1 cellular context compared by ENCODE assay signal in the genomic region with DNA sequence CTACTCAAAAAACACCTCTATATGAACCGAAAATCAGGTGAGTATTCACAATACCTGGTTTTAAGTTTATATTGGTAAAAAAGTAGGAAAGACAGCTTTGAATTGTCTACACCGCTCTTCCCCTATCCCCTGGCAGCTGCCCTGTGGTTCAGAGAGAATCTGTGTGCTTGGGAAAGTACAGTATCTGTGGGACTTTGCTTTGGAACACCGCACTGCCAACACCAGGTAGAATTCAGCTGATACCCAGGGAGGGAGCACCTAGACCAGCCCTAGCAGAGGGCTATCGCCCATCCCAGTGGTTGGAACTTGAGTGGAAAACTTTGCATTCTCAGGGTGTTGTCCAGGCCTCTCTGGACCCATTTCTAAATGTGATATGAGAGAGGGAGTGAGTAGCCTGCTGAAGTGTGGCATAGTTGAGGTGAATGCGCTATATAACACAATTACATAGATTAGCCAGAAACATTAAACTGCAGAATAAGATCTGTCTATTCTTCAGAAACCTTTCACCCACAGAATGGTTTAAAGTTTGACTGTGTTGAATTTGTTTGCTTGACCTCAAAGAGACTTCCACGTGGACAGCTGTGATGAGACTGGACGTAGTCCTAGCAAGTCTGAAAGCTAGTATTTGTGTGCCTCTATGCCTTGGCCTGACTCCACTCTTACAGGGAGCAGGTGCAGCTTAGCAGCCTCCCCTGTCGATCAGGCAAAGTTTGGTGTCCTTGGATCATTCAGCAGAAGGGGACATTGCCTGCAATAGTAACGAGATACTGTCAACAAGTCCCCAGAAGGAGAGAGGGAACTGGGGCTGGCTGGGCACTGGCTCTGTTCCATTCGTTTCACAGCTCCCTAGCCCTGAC.
TF ChIP-seq lines count a peak whose summit lies in the region.

No MANE protein-coding gene starts in this region.

TF ChIP-seq in HepG2, 621 proteins besides CTCF, POLR2A, EP300 and RAD21 (continued from another document and continues in another):
- TF ChIP-seq, protein P1, sequence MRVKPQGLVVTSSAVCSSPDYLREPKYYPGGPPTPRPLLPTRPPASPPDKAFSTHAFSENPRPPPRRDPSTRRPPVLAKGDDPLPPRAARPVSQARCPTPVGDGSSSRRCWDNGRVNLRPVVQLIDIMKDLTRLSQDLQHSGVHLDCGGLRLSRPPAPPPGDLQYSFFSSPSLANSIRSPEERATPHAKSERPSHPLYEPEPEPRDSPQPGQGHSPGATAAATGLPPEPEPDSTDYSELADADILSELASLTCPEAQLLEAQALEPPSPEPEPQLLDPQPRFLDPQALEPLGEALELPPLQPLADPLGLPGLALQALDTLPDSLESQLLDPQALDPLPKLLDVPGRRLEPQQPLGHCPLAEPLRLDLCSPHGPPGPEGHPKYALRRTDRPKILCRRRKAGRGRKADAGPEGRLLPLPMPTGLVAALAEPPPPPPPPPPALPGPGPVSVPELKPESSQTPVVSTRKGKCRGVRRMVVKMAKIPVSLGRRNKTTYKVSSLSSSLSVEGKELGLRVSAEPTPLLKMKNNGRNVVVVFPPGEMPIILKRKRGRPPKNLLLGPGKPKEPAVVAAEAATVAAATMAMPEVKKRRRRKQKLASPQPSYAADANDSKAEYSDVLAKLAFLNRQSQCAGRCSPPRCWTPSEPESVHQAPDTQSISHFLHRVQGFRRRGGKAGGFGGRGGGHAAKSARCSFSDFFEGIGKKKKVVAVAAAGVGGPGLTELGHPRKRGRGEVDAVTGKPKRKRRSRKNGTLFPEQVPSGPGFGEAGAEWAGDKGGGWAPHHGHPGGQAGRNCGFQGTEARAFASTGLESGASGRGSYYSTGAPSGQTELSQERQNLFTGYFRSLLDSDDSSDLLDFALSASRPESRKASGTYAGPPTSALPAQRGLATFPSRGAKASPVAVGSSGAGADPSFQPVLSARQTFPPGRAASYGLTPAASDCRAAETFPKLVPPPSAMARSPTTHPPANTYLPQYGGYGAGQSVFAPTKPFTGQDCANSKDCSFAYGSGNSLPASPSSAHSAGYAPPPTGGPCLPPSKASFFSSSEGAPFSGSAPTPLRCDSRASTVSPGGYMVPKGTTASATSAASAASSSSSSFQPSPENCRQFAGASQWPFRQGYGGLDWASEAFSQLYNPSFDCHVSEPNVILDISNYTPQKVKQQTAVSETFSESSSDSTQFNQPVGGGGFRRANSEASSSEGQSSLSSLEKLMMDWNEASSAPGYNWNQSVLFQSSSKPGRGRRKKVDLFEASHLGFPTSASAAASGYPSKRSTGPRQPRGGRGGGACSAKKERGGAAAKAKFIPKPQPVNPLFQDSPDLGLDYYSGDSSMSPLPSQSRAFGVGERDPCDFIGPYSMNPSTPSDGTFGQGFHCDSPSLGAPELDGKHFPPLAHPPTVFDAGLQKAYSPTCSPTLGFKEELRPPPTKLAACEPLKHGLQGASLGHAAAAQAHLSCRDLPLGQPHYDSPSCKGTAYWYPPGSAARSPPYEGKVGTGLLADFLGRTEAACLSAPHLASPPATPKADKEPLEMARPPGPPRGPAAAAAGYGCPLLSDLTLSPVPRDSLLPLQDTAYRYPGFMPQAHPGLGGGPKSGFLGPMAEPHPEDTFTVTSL (CRISPR knock-in tag; IDR thresholded peaks at IDR 0.05; ENCODE audit: borderline replicate concordance), result 0 out of 2 replicates have a peak, but pooled peaks have one; percentile 8
- peak; percentile 93 for TF ChIP-seq MED1 (CRISPR knock-in tag; IDR thresholded peaks at IDR 0.05)
- no peak for TF ChIP-seq ZSCAN31 (CRISPR knock-in tag; IDR thresholded peaks at IDR 0.05; ENCODE audit: low read depth)
- TF ChIP-seq CAMTA2 (CRISPR knock-in tag; IDR thresholded peaks at IDR 0.05; ENCODE audit: borderline replicate concordance), result no peak
- TF ChIP-seq, protein P2, sequence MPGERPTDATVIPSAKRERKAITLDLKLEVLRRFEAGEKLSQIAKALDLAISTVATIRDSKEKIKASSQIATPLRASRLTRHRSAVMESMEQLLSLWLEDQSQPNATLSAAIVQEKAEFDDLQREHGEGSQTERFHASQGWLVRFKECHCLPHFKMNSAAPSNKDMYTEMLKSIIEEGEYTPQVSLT (CRISPR knock-in tag; IDR thresholded peaks at IDR 0.05; ENCODE audit: borderline replicate concordance, low read depth), result no peak
- TF ChIP-seq, protein P3, sequence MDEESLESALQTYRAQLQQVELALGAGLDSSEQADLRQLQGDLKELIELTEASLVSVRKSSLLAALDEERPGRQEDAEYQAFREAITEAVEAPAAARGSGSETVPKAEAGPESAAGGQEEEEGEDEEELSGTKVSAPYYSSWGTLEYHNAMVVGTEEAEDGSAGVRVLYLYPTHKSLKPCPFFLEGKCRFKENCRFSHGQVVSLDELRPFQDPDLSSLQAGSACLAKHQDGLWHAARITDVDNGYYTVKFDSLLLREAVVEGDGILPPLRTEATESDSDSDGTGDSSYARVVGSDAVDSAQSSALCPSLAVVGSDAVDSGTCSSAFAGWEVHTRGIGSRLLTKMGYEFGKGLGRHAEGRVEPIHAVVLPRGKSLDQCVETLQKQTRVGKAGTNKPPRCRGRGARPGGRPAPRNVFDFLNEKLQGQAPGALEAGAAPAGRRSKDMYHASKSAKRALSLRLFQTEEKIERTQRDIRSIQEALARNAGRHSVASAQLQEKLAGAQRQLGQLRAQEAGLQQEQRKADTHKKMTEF (CRISPR knock-in tag; IDR thresholded peaks at IDR 0.05), result peak; percentile 81
- TF ChIP-seq ZNF614 (CRISPR knock-in tag; IDR thresholded peaks at IDR 0.05; ENCODE audit: borderline replicate concordance), result peak; percentile 32; the same call in 1 of the 2 replicates
- no peak for TF ChIP-seq SP2 (CRISPR knock-in tag; IDR thresholded peaks at IDR 0.05)
- TF ChIP-seq JUNB (CRISPR knock-in tag; IDR thresholded peaks at IDR 0.05; ENCODE audit: borderline replicate concordance), result no peak
- peak; percentile 48 for TF ChIP-seq ZMYM2 (CRISPR knock-in tag; IDR thresholded peaks at IDR 0.05)
- TF ChIP-seq NRL (CRISPR knock-in tag; IDR thresholded peaks at IDR 0.05; ENCODE audit: borderline replicate concordance), result no peak
- no peak for TF ChIP-seq ZNF768 (CRISPR knock-in tag; IDR thresholded peaks at IDR 0.05)
- TF ChIP-seq, protein P4, sequence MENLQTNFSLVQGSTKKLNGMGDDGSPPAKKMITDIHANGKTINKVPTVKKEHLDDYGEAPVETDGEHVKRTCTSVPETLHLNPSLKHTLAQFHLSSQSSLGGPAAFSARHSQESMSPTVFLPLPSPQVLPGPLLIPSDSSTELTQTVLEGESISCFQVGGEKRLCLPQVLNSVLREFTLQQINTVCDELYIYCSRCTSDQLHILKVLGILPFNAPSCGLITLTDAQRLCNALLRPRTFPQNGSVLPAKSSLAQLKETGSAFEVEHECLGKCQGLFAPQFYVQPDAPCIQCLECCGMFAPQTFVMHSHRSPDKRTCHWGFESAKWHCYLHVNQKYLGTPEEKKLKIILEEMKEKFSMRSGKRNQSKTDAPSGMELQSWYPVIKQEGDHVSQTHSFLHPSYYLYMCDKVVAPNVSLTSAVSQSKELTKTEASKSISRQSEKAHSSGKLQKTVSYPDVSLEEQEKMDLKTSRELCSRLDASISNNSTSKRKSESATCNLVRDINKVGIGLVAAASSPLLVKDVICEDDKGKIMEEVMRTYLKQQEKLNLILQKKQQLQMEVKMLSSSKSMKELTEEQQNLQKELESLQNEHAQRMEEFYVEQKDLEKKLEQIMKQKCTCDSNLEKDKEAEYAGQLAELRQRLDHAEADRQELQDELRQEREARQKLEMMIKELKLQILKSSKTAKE (CRISPR knock-in tag; IDR thresholded peaks at IDR 0.05; ENCODE audit: borderline replicate concordance), result no peak
- no peak for TF ChIP-seq ZNF615 (CRISPR knock-in tag; IDR thresholded peaks at IDR 0.05; ENCODE audit: borderline replicate concordance)
- TF ChIP-seq ZNF382 (CRISPR knock-in tag; IDR thresholded peaks at IDR 0.05; ENCODE audit: borderline replicate concordance), result no peak
- TF ChIP-seq HNF4G (IDR thresholded peaks at IDR 0.05; ENCODE audit: borderline replicate concordance, low read depth, low read length), result no peak
- peak; percentile 60; the same call in 1 of the 2 replicates for TF ChIP-seq HNF4G (CRISPR knock-in tag; IDR thresholded peaks at IDR 0.05; ENCODE audit: borderline replicate concordance, low read depth)
- TF ChIP-seq, protein P5, sequence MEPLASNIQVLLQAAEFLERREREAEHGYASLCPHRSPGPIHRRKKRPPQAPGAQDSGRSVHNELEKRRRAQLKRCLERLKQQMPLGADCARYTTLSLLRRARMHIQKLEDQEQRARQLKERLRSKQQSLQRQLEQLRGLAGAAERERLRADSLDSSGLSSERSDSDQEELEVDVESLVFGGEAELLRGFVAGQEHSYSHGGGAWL (CRISPR knock-in tag; IDR thresholded peaks at IDR 0.05), result no peak
- TF ChIP-seq, protein P6, sequence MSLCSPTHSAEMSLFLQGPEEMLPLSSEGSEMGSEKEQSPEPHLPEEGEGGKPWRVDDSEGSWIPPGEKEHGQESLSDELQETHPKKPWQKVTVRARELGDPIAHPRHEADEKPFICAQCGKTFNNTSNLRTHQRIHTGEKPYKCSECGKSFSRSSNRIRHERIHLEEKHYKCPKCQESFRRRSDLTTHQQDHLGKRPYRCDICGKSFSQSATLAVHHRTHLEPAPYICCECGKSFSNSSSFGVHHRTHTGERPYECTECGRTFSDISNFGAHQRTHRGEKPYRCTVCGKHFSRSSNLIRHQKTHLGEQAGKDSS (CRISPR knock-in tag; IDR thresholded peaks at IDR 0.05; ENCODE audit: borderline replicate concordance, low read depth), result no peak; the same call in 1 of the 2 replicates
- TF ChIP-seq, protein P7, sequence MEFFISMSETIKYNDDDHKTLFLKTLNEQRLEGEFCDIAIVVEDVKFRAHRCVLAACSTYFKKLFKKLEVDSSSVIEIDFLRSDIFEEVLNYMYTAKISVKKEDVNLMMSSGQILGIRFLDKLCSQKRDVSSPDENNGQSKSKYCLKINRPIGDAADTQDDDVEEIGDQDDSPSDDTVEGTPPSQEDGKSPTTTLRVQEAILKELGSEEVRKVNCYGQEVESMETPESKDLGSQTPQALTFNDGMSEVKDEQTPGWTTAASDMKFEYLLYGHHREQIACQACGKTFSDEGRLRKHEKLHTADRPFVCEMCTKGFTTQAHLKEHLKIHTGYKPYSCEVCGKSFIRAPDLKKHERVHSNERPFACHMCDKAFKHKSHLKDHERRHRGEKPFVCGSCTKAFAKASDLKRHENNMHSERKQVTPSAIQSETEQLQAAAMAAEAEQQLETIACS (CRISPR knock-in tag; IDR thresholded peaks at IDR 0.05), result no peak
- TF ChIP-seq NR2C2 (CRISPR knock-in tag; IDR thresholded peaks at IDR 0.05; ENCODE audit: borderline replicate concordance), result peak; percentile 68; the same call in 1 of the 2 replicates
- no peak for TF ChIP-seq SRSF4 (IDR thresholded peaks at IDR 0.05; ENCODE audit: low read depth, low read length, poor library complexity, severe bottlenecking)
- 0 out of 2 replicates have a peak, but pooled peaks have one; percentile 24 for TF ChIP-seq ZNF792 (CRISPR knock-in tag; IDR thresholded peaks at IDR 0.05)
- TF ChIP-seq, protein P8, sequence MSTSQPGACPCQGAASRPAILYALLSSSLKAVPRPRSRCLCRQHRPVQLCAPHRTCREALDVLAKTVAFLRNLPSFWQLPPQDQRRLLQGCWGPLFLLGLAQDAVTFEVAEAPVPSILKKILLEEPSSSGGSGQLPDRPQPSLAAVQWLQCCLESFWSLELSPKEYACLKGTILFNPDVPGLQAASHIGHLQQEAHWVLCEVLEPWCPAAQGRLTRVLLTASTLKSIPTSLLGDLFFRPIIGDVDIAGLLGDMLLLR (CRISPR knock-in tag; IDR thresholded peaks at IDR 0.05), result no peak
- TF ChIP-seq DPF2 (CRISPR knock-in tag; IDR thresholded peaks at IDR 0.05; ENCODE audit: borderline replicate concordance, low read depth), result peak; percentile 73; the same call in 1 of the 2 replicates
- peak; percentile 79; the same call in 1 of the 2 replicates for TF ChIP-seq REPIN1 (CRISPR knock-in tag; IDR thresholded peaks at IDR 0.05; ENCODE audit: borderline replicate concordance, low read depth)
- peak; percentile 70; the same call in 1 of the 2 replicates for TF ChIP-seq ISL2 (CRISPR knock-in tag; IDR thresholded peaks at IDR 0.05)
- TF ChIP-seq KDM6A (CRISPR knock-in tag; IDR thresholded peaks at IDR 0.05; ENCODE audit: low read depth), result no peak; the same call in 1 of the 2 replicates
- TF ChIP-seq, protein P9, sequence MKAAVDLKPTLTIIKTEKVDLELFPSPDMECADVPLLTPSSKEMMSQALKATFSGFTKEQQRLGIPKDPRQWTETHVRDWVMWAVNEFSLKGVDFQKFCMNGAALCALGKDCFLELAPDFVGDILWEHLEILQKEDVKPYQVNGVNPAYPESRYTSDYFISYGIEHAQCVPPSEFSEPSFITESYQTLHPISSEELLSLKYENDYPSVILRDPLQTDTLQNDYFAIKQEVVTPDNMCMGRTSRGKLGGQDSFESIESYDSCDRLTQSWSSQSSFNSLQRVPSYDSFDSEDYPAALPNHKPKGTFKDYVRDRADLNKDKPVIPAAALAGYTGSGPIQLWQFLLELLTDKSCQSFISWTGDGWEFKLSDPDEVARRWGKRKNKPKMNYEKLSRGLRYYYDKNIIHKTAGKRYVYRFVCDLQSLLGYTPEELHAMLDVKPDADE (CRISPR knock-in tag; IDR thresholded peaks at IDR 0.05), result no peak
- TF ChIP-seq KLF9 (CRISPR knock-in tag; IDR thresholded peaks at IDR 0.05; ENCODE audit: low read depth), result no peak
- no peak for TF ChIP-seq PHF20 (CRISPR knock-in tag; IDR thresholded peaks at IDR 0.05)
- TF ChIP-seq FOXK2 (IDR thresholded peaks at IDR 0.05), result no peak
- no peak for TF ChIP-seq ZNF235 (CRISPR knock-in tag; IDR thresholded peaks at IDR 0.05; ENCODE audit: borderline replicate concordance)
- peak; percentile 72; the same call in 1 of the 2 replicates for TF ChIP-seq SMYD3 (CRISPR knock-in tag; IDR thresholded peaks at IDR 0.05)
- peak; percentile 99 for TF ChIP-seq PPARG (CRISPR knock-in tag; conservative IDR thresholded peaks at IDR 0.05)
- TF ChIP-seq, protein P10, sequence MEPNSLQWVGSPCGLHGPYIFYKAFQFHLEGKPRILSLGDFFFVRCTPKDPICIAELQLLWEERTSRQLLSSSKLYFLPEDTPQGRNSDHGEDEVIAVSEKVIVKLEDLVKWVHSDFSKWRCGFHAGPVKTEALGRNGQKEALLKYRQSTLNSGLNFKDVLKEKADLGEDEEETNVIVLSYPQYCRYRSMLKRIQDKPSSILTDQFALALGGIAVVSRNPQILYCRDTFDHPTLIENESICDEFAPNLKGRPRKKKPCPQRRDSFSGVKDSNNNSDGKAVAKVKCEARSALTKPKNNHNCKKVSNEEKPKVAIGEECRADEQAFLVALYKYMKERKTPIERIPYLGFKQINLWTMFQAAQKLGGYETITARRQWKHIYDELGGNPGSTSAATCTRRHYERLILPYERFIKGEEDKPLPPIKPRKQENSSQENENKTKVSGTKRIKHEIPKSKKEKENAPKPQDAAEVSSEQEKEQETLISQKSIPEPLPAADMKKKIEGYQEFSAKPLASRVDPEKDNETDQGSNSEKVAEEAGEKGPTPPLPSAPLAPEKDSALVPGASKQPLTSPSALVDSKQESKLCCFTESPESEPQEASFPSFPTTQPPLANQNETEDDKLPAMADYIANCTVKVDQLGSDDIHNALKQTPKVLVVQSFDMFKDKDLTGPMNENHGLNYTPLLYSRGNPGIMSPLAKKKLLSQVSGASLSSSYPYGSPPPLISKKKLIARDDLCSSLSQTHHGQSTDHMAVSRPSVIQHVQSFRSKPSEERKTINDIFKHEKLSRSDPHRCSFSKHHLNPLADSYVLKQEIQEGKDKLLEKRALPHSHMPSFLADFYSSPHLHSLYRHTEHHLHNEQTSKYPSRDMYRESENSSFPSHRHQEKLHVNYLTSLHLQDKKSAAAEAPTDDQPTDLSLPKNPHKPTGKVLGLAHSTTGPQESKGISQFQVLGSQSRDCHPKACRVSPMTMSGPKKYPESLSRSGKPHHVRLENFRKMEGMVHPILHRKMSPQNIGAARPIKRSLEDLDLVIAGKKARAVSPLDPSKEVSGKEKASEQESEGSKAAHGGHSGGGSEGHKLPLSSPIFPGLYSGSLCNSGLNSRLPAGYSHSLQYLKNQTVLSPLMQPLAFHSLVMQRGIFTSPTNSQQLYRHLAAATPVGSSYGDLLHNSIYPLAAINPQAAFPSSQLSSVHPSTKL (CRISPR knock-in tag; IDR thresholded peaks at IDR 0.05), result peak; percentile 88
- TF ChIP-seq MIER3 (CRISPR knock-in tag; IDR thresholded peaks at IDR 0.05; ENCODE audit: borderline replicate concordance), result peak; percentile 90; the same call in 1 of the 2 replicates
- TF ChIP-seq IRF2 (CRISPR knock-in tag; IDR thresholded peaks at IDR 0.05), result peak; percentile 85
